21 cellular contexts compared by ENCODE assay signal in genomic region chr6:9252784-9253183, GRCh38.
DNase-seq lines count a peak whose midpoint lies in the region.
"Had no signal": no experiment of that assay in that cellular context is flagged by ENCODE, and none has a peak within 500 bp of the region (broad histone marks: within the 10 kb centered on the region; RNA-seq: fewer than 3 reads in every experiment).

No MANE protein-coding gene starts in this region.

- peak; percentile 84 for DNase-seq in DMS 273 (lab: John Stamatoyannopoulos, UW; ENCODE audit: unreplicated experiment)
- DNase-seq in ELF-1 (ENCODE audit: low read depth, low spot score): peak; percentile 4
- peak; percentile 56 to 70 for DNase-seq in NCI-H524 (lab: John Stamatoyannopoulos, UW)
- DNase-seq in foreskin melanocyte: peak; percentile 52
- no peak for DNase-seq in stimulated activated CD8-positive, alpha-beta memory T cell treated with anti-CD3 and anti-CD28 coated beads, Interleukin-4, amount 100 ng/mL, for 48 hours
- DNase-seq in islet precursor cell: no peak
- DNase-seq in activated CD8-positive, alpha-beta memory T cell treated with anti-CD3 and anti-CD28 coated beads, Interleukin-2, amount 50 U/mL, for 48 hours: no peak
- no peak for DNase-seq in NCI-H1048 (lab: John Stamatoyannopoulos, UW)
- DNase-seq: activated CD4-positive, alpha-beta T cell treated with anti-CD3 and anti-CD28 coated beads, Interleukin-2, amount 10 ng/mL, durations not matched to agents 24 days and 14 days; activated naive CD8-positive, alpha-beta T cell treated with anti-CD3 and anti-CD28 coated beads, Interleukin-2, amount 50 U/mL, for 24 hours; activated T-cell treated with anti-CD3 and anti-CD28 coated beads, Interleukin-2, amount 50 U/mL, for 4 hours; CD4-positive, CD25-positive, alpha-beta regulatory T cell; central memory CD4-positive, alpha-beta T cell; EL; foreskin keratinocyte; hypothalamus; left ventricle myocardium superior; natural killer cell; NCI-H1105 treated with DMSO at 0.1 percent for 48 hours; NCI-H774; T-helper 9 cell had no signal

Comparison
In these comparisons a context has a peak if more than half of its experiments do, and no peak if none do; other contexts are left out.
1. DNase-seq: peak in DMS 273 (single experiment), ELF-1 (single experiment), NCI-H524 (2 of 2) and foreskin melanocyte (single experiment); none in stimulated activated CD8-positive, alpha-beta memory T cell treated with anti-CD3 and anti-CD28 coated beads, Interleukin-4, amount 100 ng/mL, for 48 hours (single experiment), islet precursor cell (single experiment), activated CD8-positive, alpha-beta memory T cell treated with anti-CD3 and anti-CD28 coated beads, Interleukin-2, amount 50 U/mL, for 48 hours (single experiment) and NCI-H1048 (single experiment).